24 cellular contexts compared by ENCODE assay signal in genomic region chr4:76489799-76490176, GRCh38. TPM values are rescaled to one million over a fixed set of nuclear protein-coding genes. Genes with fewer than 3 reads are reported as not detected.
"Had no signal": no experiment of that assay in that cellular context is flagged by ENCODE, and none has a peak within 500 bp of the region (broad histone marks: within the 10 kb centered on the region; RNA-seq: fewer than 3 reads in every experiment).

No MANE protein-coding gene starts in this region.

- H3K36me3 ChIP-seq: left lung, neutrophil, tibial nerve had no signal

- H3K27me3 ChIP-seq: left lung, neutrophil, tibial nerve had no signal

- H2AFZ ChIP-seq: parathyroid adenoma had no signal

- ATAC-seq: activated CD4-positive, CD25-positive, alpha-beta regulatory T cell treated with anti-CD3 and anti-CD28 coated beads, Interleukin-2, amount 50 U/mL, for 24 hours; activated T-cell treated with anti-CD3 and anti-CD28 coated beads, Interleukin-2, amount 50 U/mL, for 4 hours; left lung; natural killer cell; right cardiac atrium; stimulated activated effector memory CD8-positive, alpha-beta T cell treated with anti-CD3 and anti-CD28 coated beads, Interleukin-12 subunit alpha, Interleukin-12 subunit beta, amount 100 ng/mL, for 72 hours; stimulated activated naive CD8-positive, alpha-beta T cell treated with anti-CD3 and anti-CD28 coated beads, Interleukin-15, amount 100 ng/mL, for 72 hours; T-cell had no signal

- DNase-seq: activated CD4-positive, alpha-beta T cell treated with anti-CD3 and anti-CD28 coated beads, Interleukin-2, amount 50 U/mL, for 1 hour; activated CD8-positive, alpha-beta memory T cell treated with anti-CD3 and anti-CD28 coated beads, Interleukin-2, amount 50 U/mL, for 48 hours; activated effector memory CD4-positive, alpha-beta T cell treated with Interleukin-2 at 50 U/mL for 16 hours; activated naive CD4-positive, alpha-beta T cell treated with anti-CD3 and anti-CD28 coated beads for 36 hours; activated naive CD8-positive, alpha-beta T cell treated with anti-CD3 and anti-CD28 coated beads, Interleukin-2, amount 10 ng/mL, durations not matched to agents 7 days and 5 days; activated T-cell treated with anti-CD3 and anti-CD28 coated beads, Interleukin-2, amount 50 U/mL, for 4 hours; amniotic stem cell; effector CD4-positive, alpha-beta T cell; erythroblast; foreskin melanocyte; immature natural killer cell; left lung; natural killer cell; right cardiac atrium; stimulated activated CD4-positive, alpha-beta T cell treated with anti-CD3 and anti-CD28 coated beads, Interleukin-1b, Interleukin-23, amount 100 ng/mL, for 48 hours; stimulated activated naive CD8-positive, alpha-beta T cell treated with anti-CD3 and anti-CD28 coated beads, Interleukin-15, amount 100 ng/mL, for 72 hours; T-cell had no signal

- H3K4me3 ChIP-seq: left lung, tibial nerve had no signal

- H3K4me1 ChIP-seq: left lung, parathyroid adenoma had no signal

- H3K79me2 ChIP-seq: parathyroid adenoma had no signal

- H3K9me3 ChIP-seq: left lung, neutrophil, tibial nerve had no signal

- H3K9ac ChIP-seq: parathyroid adenoma had no signal

- H3K27ac ChIP-seq: left lung, neutrophil, parathyroid adenoma, VCaP had no signal

RNA-seq across cellular contexts. Expression of gene SHROOM3, which starts 54.8 kb away (rescaled TPM):
- total RNA-seq: activated CD8-positive, alpha-beta memory T cell treated with anti-CD3 and anti-CD28 coated beads for 36 hours; activated naive CD8-positive, alpha-beta T cell treated with anti-CD3 and anti-CD28 coated beads, Interleukin-2, amount 10 ng/mL, durations not matched to agents 7 days and 5 days had no signal
- polyA plus RNA-seq: immature natural killer cell had no signal
